Comparison of ENCODE assay signal across 8 cellular contexts in genomic region chr1:27044613-27045091, GRCh38. TPM values are rescaled to one million over a fixed set of nuclear protein-coding genes. Genes with fewer than 3 reads are reported as not detected.
DNase-seq lines count a peak whose midpoint lies in the region; ATAC-seq and TF ChIP-seq lines count a peak whose summit lies in the region.

No MANE protein-coding gene starts in this region.

- peak; percentile 62 to 93 (median 86) for DNase-seq in NCI-H1417 (lab: John Stamatoyannopoulos, UW)
- no peak for DNase-seq in NCI-H1417 treated with DMSO at 0.1 percent for 48 hours (lab: John Stamatoyannopoulos, UW)
- DNase-seq in Kasumi-1 (lab: John Stamatoyannopoulos, UW): peak; percentile 74 to 87
- DNase-seq in RWPE2 (ENCODE audit: low spot score): no peak
- DNase-seq in activated effector memory CD4-positive, alpha-beta T cell treated with Interleukin-2 at 50 U/mL for 16 hours: peak; percentile 82
- peak; percentile 85 for DNase-seq in osteoblast (ENCODE audit: insufficient read length, low spot score, missing footprints)
- DNase-seq in testis: peak; percentile 95

- no peak for TF ChIP-seq EP300 in gastroesophageal sphincter (IDR thresholded peaks at IDR 0.05)

- H3K27me3 ChIP-seq in RWPE2 (ENCODE audit: insufficient read depth, poor library complexity, severe bottlenecking) (no peaks in the 10 kb centered on the region), gastroesophageal sphincter (no peaks in the 10 kb centered on the region), osteoblast (ENCODE audit: insufficient read depth, low read length) (no peaks in the 10 kb centered on the region), testis (no peaks in the 10 kb centered on the region)

- no peaks in the 10 kb centered on the region for H3K36me3 ChIP-seq in RWPE2 (ENCODE audit: low read depth)
- H3K36me3 ChIP-seq in gastroesophageal sphincter: no peaks in the 10 kb centered on the region
- no peaks in the 10 kb centered on the region for H3K36me3 ChIP-seq in osteoblast (ENCODE audit: insufficient read depth, low read length)
- no peaks in the 10 kb centered on the region for H3K36me3 ChIP-seq in testis (ENCODE audit: low read depth, missing control alignments)

- H2AFZ ChIP-seq in osteoblast (ENCODE audit: low read length): peak overlapping the region; percentile 59

- TF ChIP-seq POLR2A in gastroesophageal sphincter (IDR thresholded peaks at IDR 0.05) (no peak), testis (IDR thresholded peaks at IDR 0.05) (no peak)

- TF ChIP-seq CTCF in RWPE2 (IDR thresholded peaks at IDR 0.05; ENCODE audit: poor library complexity, severe bottlenecking) (peak; percentile 94), gastroesophageal sphincter (IDR thresholded peaks at IDR 0.05) (peak; percentile 95 to 98 (median 98)), osteoblast (IDR thresholded peaks at IDR 0.05; ENCODE audit: extremely low read depth, low read depth, low read length) (peak; percentile 98), testis (IDR thresholded peaks at IDR 0.05) (peak; percentile 96 to 97 (median 97))

- no peak overlapping the region for H3K4me3 ChIP-seq in RWPE2 (ENCODE audit: severe bottlenecking)
- peak overlapping the region in 1 of 2 donors; percentile 29 for H3K4me3 ChIP-seq in gastroesophageal sphincter
- no peak overlapping the region for H3K4me3 ChIP-seq in osteoblast (ENCODE audit: insufficient read depth, low read length)
- no peak overlapping the region for H3K4me3 ChIP-seq in testis

- H3K4me2 ChIP-seq in osteoblast (ENCODE audit: insufficient read depth, low read length): peak overlapping the region; percentile 1

- intact Hi-C loops in testis (cut with DNase I; ENCODE audit: low total_unique reads): loop anchor here (5.0 kb wide), 1 partner anchor 53 kb away; no protein-coding TSS in a partner anchor

- ATAC-seq in RWPE2 (ENCODE audit: low read depth): peak; percentile 85
- peak; percentile 88 for ATAC-seq in gastroesophageal sphincter

- 0% methylated on average over 1 to 4 of the region's 12 CpGs for WGBS in gastroesophageal sphincter (ENCODE audit: low coverage in 1 of 2), 2 donors
- WGBS in testis, 2 donors: 16 to 23% methylated on average over 9 to 12 of the region's 12 CpGs

- no peaks in the 10 kb centered on the region for H3K9me3 ChIP-seq in RWPE2 (ENCODE audit: severe bottlenecking)
- H3K9me3 ChIP-seq in gastroesophageal sphincter: no peaks in the 10 kb centered on the region
- no peaks in the 10 kb centered on the region for H3K9me3 ChIP-seq in osteoblast (ENCODE audit: low read depth, low read length)
- no peaks in the 10 kb centered on the region for H3K9me3 ChIP-seq in testis

- H3K79me2 ChIP-seq in osteoblast (ENCODE audit: insufficient read depth, low read length): no peaks in the 10 kb centered on the region

- H3K4me1 ChIP-seq in RWPE2 (ENCODE audit: insufficient read depth, poor library complexity, severe bottlenecking) (no peaks in the 10 kb centered on the region), gastroesophageal sphincter (peaks cover 0 to 21% (median 5%) of the 10 kb centered on the region in 3 donors), osteoblast (ENCODE audit: insufficient read depth, low read length) (peaks cover 7% of the 10 kb centered on the region), testis (peaks cover 5% of the 10 kb centered on the region)

- no peak overlapping the region for H3K27ac ChIP-seq in RWPE2 (ENCODE audit: poor library complexity, severe bottlenecking)
- H3K27ac ChIP-seq in gastroesophageal sphincter: peak overlapping the region in 1 of 4 donors; percentile 12
- no peak overlapping the region for H3K27ac ChIP-seq in osteoblast (ENCODE audit: low read depth, low read length)
- H3K27ac ChIP-seq in testis: no peak overlapping the region

- H4K20me1 ChIP-seq in osteoblast (ENCODE audit: insufficient read depth, low read length): no peaks in the 10 kb centered on the region

RNA-seq across cellular contexts. Expression of gene TENT5B, which starts 32.0 kb away (rescaled TPM):
- total RNA-seq in gastroesophageal sphincter (100 to 1,000 TPM in 3 of 4 donors, 10 to 100 TPM in 1; 89.9 to 284 (median 166) TPM), osteoblast (10.0 and 11.2 TPM in 2 replicates), testis (10 to 100 TPM; 10.5 to 10.7 TPM)
- polyA plus RNA-seq in testis (ENCODE audit: insufficient read depth, low read depth, low replicate concordance): 10.7 TPM

RNA-seq across cellular contexts. Expression of gene TRNP1, which starts 51.2 kb away (rescaled TPM):
- total RNA-seq in gastroesophageal sphincter (10 to 100 TPM; 15.9 to 48.4 (median 38.8) TPM), osteoblast (6.5 TPM in 2 replicates), testis (1 to 10 TPM; 5.7 to 7.7 TPM)
- polyA plus RNA-seq in testis (ENCODE audit: insufficient read depth, low read depth, low replicate concordance): 4.3 TPM

Comparison
In these comparisons a context has a peak if more than half of its experiments do, and no peak if none do; other contexts are left out.
1. DNase-seq: peak in NCI-H1417 (3 of 3), Kasumi-1 (2 of 2), activated effector memory CD4-positive, alpha-beta T cell treated with Interleukin-2 at 50 U/mL for 16 hours (single experiment), osteoblast (single experiment) and testis (single experiment); none in NCI-H1417 treated with DMSO at 0.1 percent for 48 hours (single experiment) and RWPE2 (single experiment).
2. Peak in every context shown above with its lines, with median percentiles within 50 percentile points of each other: CTCF ChIP-seq.